In genomic region chr14:94598506-94598815, GRCh38 we compare ENCODE assay signal across 15 cellular contexts. TPM values are rescaled to one million over a fixed set of nuclear protein-coding genes. Genes with fewer than 3 reads are reported as not detected.
DNase-seq lines count a peak whose midpoint lies in the region; ATAC-seq, FAIRE-seq and TF ChIP-seq lines count a peak whose summit lies in the region.
"Had no signal": no experiment of that assay in that cellular context is flagged by ENCODE, and none has a peak within 500 bp of the region (broad histone marks: within the 10 kb centered on the region; RNA-seq: fewer than 3 reads in every experiment).

No MANE protein-coding gene starts in this region.

- ATAC-seq in A549: no peak
- ATAC-seq in sciatic nerve: no peak
- ATAC-seq: stimulated activated naive CD8-positive, alpha-beta T cell treated with anti-CD3 and anti-CD28 coated beads, Interleukin-15, Interleukin-2, amounts not matched to agents 100 U/mL and 50 U/mL, for 24 hours had no signal

- H3K27me3 ChIP-seq in adrenal gland: no peaks in the 10 kb centered on the region
- no peaks in the 10 kb centered on the region for H3K27me3 ChIP-seq in hepatocyte
- H3K27me3 ChIP-seq: cardiac muscle cell, MG63 had no signal

- intact Hi-C loops in adrenal gland (cut with DNase I): no loop called here
- intact Hi-C loops in posterior vena cava (cut with DNase I): no loop called here
- intact Hi-C loops in sciatic nerve (cut with DNase I): no loop called here

- H4K20me1 ChIP-seq in hepatocyte (ENCODE audit: insufficient read depth, poor library complexity, severe bottlenecking): no peaks in the 10 kb centered on the region

- TF ChIP-seq POLR2A in A549 (IDR thresholded peaks at IDR 0.05; ENCODE audit: low read length): no peak
- TF ChIP-seq POLR2A in adrenal gland (IDR thresholded peaks at IDR 0.05): no peak

- no peaks in the 10 kb centered on the region for H3K9me2 ChIP-seq in hepatocyte (replicated peaks; ENCODE audit: insufficient read depth)

- DNase-seq in A549 (ENCODE audit: low read depth in 1 of 2, low spot score in 1 of 2) (no peak), adrenal gland (no peak), hepatocyte (ENCODE audit: low spot score) (no peak), posterior vena cava (ENCODE audit: low spot score) (peak; percentile 72), sciatic nerve (ENCODE audit: low spot score) (no peak), NCI-H226 (no peak), NCI-H1105 treated with DMSO at 0.1 percent for 48 hours (lab: John Stamatoyannopoulos, UW) (no peak), GM19238 (ENCODE audit: insufficient read length, low spot score) (no peak)
- DNase-seq: activated naive CD4-positive, alpha-beta T cell; MG63; stimulated activated naive CD8-positive, alpha-beta T cell treated with anti-CD3 and anti-CD28 coated beads, Interleukin-15, Interleukin-2, amounts not matched to agents 100 U/mL and 50 U/mL, for 24 hours had no signal

- TF ChIP-seq EP300 in A549 (IDR thresholded peaks at IDR 0.05): no peak

- H3K9me3 ChIP-seq in A549: peaks cover 3% of the 10 kb centered on the region; the same call in 1 of the 3 replicates
- no peaks in the 10 kb centered on the region for H3K9me3 ChIP-seq in adrenal gland (replicated peaks in 1 of 3)
- no peaks in the 10 kb centered on the region for H3K9me3 ChIP-seq in hepatocyte (ENCODE audit: low read depth)
- H3K9me3 ChIP-seq: MG63 had no signal

- no peak for TF ChIP-seq CTCF in A549 (IDR thresholded peaks at IDR 0.05)
- no peak for TF ChIP-seq CTCF in adrenal gland (IDR thresholded peaks at IDR 0.05)
- no peak for TF ChIP-seq CTCF in hepatocyte (IDR thresholded peaks at IDR 0.05; ENCODE audit: poor library complexity)

- H3K79me2 ChIP-seq in hepatocyte: no peaks in the 10 kb centered on the region

- H3K27ac ChIP-seq in A549 (peak overlapping the region; percentile 97 to 98), adrenal gland (peak overlapping the region; percentile 75 to 96 (median 91)), hepatocyte (peak overlapping the region; percentile 98)
- H3K27ac ChIP-seq: cardiac muscle cell had no signal

- H3K36me3 ChIP-seq in adrenal gland (replicated peaks in 1 of 2) (no peaks in the 10 kb centered on the region), hepatocyte (replicated peaks; ENCODE audit: insufficient read depth, low read depth) (no peaks in the 10 kb centered on the region)
- H3K36me3 ChIP-seq: cardiac muscle cell, MG63 had no signal

- FAIRE-seq in A549 (lab: Jason Lieb, UNC): no peak
- FAIRE-seq: GM18507 had no signal

- CTCF ChIA-PET in A549 (lab: Yijun Ruan, JAX): interaction anchor here (0.5 to 3.9 kb wide), 14 partner anchors 11 to 256 kb away, joined by 3 to 23 read pairs (median 4); partner anchors contain the start of gene SERPINA5

- no peak overlapping the region for H2AFZ ChIP-seq in hepatocyte

- 78% methylated on average over 7 of the region's 7 CpGs for WGBS in A549 (ENCODE audit: missing lambda C conversion rate)
- 62 to 86% (median 78%) methylated on average over 7 of the region's 7 CpGs for WGBS in adrenal gland, 4 donors
- 58% methylated on average over 7 of the region's 7 CpGs for WGBS in hepatocyte (ENCODE audit: low lambda C conversion rate, missing lambda C conversion rate)

- H3K4me3 ChIP-seq in A549 (0 out of 3 replicates have a peak overlapping the region, but pooled peaks have one; percentile 7), adrenal gland (no peak overlapping the region), hepatocyte (no peak overlapping the region)
- H3K4me3 ChIP-seq: cardiac muscle cell, MG63 had no signal

- H3K4me2 ChIP-seq in A549 (peak overlapping the region; percentile 71), hepatocyte (peak overlapping the region; percentile 39)

- no peak for TF ChIP-seq RAD21 in A549 (conservative IDR thresholded peaks at IDR 0.05 in 1 of 2, IDR thresholded peaks at IDR 0.05 in 1 of 2)

- POLR2A ChIA-PET in A549 (lab: Yijun Ruan, JAX): interaction anchor here (0.5 to 0.9 kb wide), 3 partner anchors 12 to 817 kb away, joined by 3 to 6 read pairs (median 3); no protein-coding TSS in a partner anchor

- H3K4me1 ChIP-seq in A549 (peaks cover 80% of the 10 kb centered on the region), adrenal gland (replicated peaks in 1 of 2) (peaks cover 50 to 56% of the 10 kb centered on the region in 2 donors), hepatocyte (ENCODE audit: insufficient read depth) (peaks cover 51% of the 10 kb centered on the region)

TF ChIP-seq in A549, 52 proteins besides CTCF, POLR2A, EP300 and RAD21 (continues in another document):
- TF ChIP-seq SMC3 (IDR thresholded peaks at IDR 0.05): no peak
- TF ChIP-seq PBX3 (IDR thresholded peaks at IDR 0.05): no peak
- no peak for TF ChIP-seq JUN (IDR thresholded peaks at IDR 0.05)
- no peak for TF ChIP-seq BCL3 (IDR thresholded peaks at IDR 0.05)
- no peak for TF ChIP-seq KDM5A (IDR thresholded peaks at IDR 0.05)
- TF ChIP-seq HES2 (IDR thresholded peaks at IDR 0.05): no peak

RNA-seq across cellular contexts. Expression of gene SERPINA3, which starts 13.7 kb away (rescaled TPM):
- polyA plus RNA-seq in A549 (2011; rRNA removed) (9.1 and 16.0 TPM in 2 replicates), A549 (2017; fragmentation: RNase III; extraction: RNeasy Plus Mini Kit Qiagen cat#74134 plus additional on column Dnase treatment) (1.4 to 5.5 TPM (median 3.1 TPM) in 3 replicates), adrenal gland (10 to 100 TPM; 10.6 to 39.0 (median 27.6) TPM), hepatocyte (359 and 461 TPM in 2 replicates)
- 1.5 and 1.7 TPM in 2 replicates for polyA plus RNA-seq in A549 (2012; cell fraction: cytosol; rRNA removed)
- polyA plus RNA-seq in A549 (2012; cell fraction: nucleus; rRNA removed): 2.2 and 3.2 TPM in 2 replicates
- polyA minus RNA-seq in A549 (2011; rRNA and poly(A)+ RNA removed): 7.8 and 9.9 TPM in 2 replicates
- total RNA-seq in adrenal gland (100 to 1,000 TPM in 2 of 8 donors, 10 to 100 TPM in 6; 12.0 to 245 (median 39.8) TPM), hepatocyte (402 and 457 TPM in 2 replicates), posterior vena cava (100 to 1,000 TPM; 279 to 301 TPM), sciatic nerve (77.1 TPM)
- total RNA-seq: cardiac muscle cell, H9 had no signal

RNA-seq across cellular contexts. Expression of gene SERPINA5, which starts 17.2 kb away (rescaled TPM):
- polyA plus RNA-seq in A549 (2011; rRNA removed): 0.78 and 1.2 TPM in 2 replicates
- polyA plus RNA-seq in A549 (2012; cell fraction: cytosol; rRNA removed): 0.05 and 0.06 TPM in 2 replicates
- 0.04 TPM in 1 of 2 replicates, not detected in the other for polyA plus RNA-seq in A549 (2012; cell fraction: nucleus; rRNA removed)
- polyA plus RNA-seq in A549 (2017; fragmentation: RNase III; extraction: RNeasy Plus Mini Kit Qiagen cat#74134 plus additional on column Dnase treatment): 0.51 to 0.95 TPM (median 0.74 TPM) in 3 replicates
- 0.68 and 1.9 TPM in 2 replicates for polyA minus RNA-seq in A549 (2011; rRNA and poly(A)+ RNA removed)
- 1,000 to 10,000 TPM in 2 of 8 donors, 100 to 1,000 TPM in 6; 374 to 1,055 (median 696) TPM for total RNA-seq in adrenal gland
- 100 to 1,000 TPM in 1 of 3 donors, 10 to 100 TPM in 2; 83.6 to 441 (median 89.2) TPM for polyA plus RNA-seq in adrenal gland
- 88.8 and 109 TPM in 2 replicates for total RNA-seq in hepatocyte
- 73.6 and 98.7 TPM in 2 replicates for polyA plus RNA-seq in hepatocyte
- 10 to 100 TPM in 1 of 2 donors, 1 to 10 TPM in 1; 5.2 to 13.6 TPM for total RNA-seq in posterior vena cava
- total RNA-seq in sciatic nerve: 8.8 TPM
- total RNA-seq: cardiac muscle cell, fibroblast of lung had no signal
- polyA plus RNA-seq: cardiac muscle cell, fibroblast of lung had no signal

RNA-seq across cellular contexts. Expression of gene SERPINA4, which starts 37.2 kb away (rescaled TPM):
- polyA plus RNA-seq in A549 (2011; rRNA removed) (0.08 TPM in 1 of 2 replicates, not detected in the other), A549 (2017; fragmentation: RNase III; extraction: RNeasy Plus Mini Kit Qiagen cat#74134 plus additional on column Dnase treatment) (not detected in 3 replicates), adrenal gland (not detected), hepatocyte (26.9 and 35.2 TPM in 2 replicates)
- polyA plus RNA-seq in A549 (2012; cell fraction: cytosol; rRNA removed): not detected in 2 replicates
- polyA plus RNA-seq in A549 (2012; cell fraction: nucleus; rRNA removed): not detected in 2 replicates
- polyA minus RNA-seq in A549 (2011; rRNA and poly(A)+ RNA removed): 0.17 TPM in 1 of 2 replicates, not detected in the other
- total RNA-seq in adrenal gland (under 1 TPM in 2 of 8 donors, not detected in 6; 0.11 to 0.31 TPM), hepatocyte (22.7 and 27.8 TPM in 2 replicates), posterior vena cava (not detected), sciatic nerve (not detected)
- total RNA-seq: cardiac muscle cell, fibroblast of lung, H9 had no signal
- polyA plus RNA-seq: cardiac muscle cell, fibroblast of lung had no signal

Comparison
In these comparisons a context has a peak if more than half of its experiments do, and no peak if none do; other contexts are left out.
1. RNA of gene SERPINA4, which starts 37.2 kb away (total RNA-seq): 22.7 to 27.8 TPM in hepatocyte; 0.11 to 0.31 TPM in adrenal gland, not detected in posterior vena cava and not detected in sciatic nerve (single experiment); every median in the first group is over 10 times any median in the second.
2. Peak in every context shown above with its lines, with median percentiles within 50 percentile points of each other: H3K27ac ChIP-seq.